In genomic region chr6:151088599-151088935, GRCh38 we compare ENCODE assay signal across 19 cellular contexts.
A peak's percentile ranks its signal among the peaks of the same experiment; 100 is the strongest.
DNase-seq lines count a peak whose midpoint lies in the region; ATAC-seq, FAIRE-seq and TF ChIP-seq lines count a peak whose summit lies in the region.
"Had no signal": no experiment of that assay in that cellular context is flagged by ENCODE, and none has a peak within 500 bp of the region (broad histone marks: within the 10 kb centered on the region; RNA-seq: fewer than 3 reads in every experiment).

No MANE protein-coding gene starts in this region.

- TF ChIP-seq CTCF in astrocyte (IDR thresholded peaks at IDR 0.05; ENCODE audit: insufficient read depth, low read depth, low read length) (no peak), mesothelial cell of epicardium (IDR thresholded peaks at IDR 0.05; ENCODE audit: unreplicated experiment) (no peak)

- H3K14ac ChIP-seq in mesenchymal stem cell (ENCODE audit: low read length in 2 of 2): no peak overlapping the region

- peaks cover 2% of the 10 kb centered on the region for H3K9me3 Mint-ChIP-seq in astrocyte (ENCODE audit: unreplicated experiment)
- H3K9me3 Mint-ChIP-seq in mesothelial cell of epicardium: no peaks in the 10 kb centered on the region
- H3K9me3 Mint-ChIP-seq: CD8-positive, alpha-beta memory T cell had no signal

- FAIRE-seq in astrocyte (lab: Jason Lieb, UNC): no peak
- FAIRE-seq: D721Med, GM18507, HTR-8/SVneo had no signal

- H3K9ac ChIP-seq in astrocyte (ENCODE audit: low read length) (no peak overlapping the region), subcutaneous abdominal adipose tissue (ENCODE audit: low read length in 5 of 5) (no peak overlapping the region), mesenchymal stem cell (ENCODE audit: low read length) (no peak overlapping the region)
- H3K9ac ChIP-seq: BLaER1 had no signal

- no peaks in the 10 kb centered on the region for H4K20me1 ChIP-seq in astrocyte (ENCODE audit: insufficient read depth, low read length)
- H4K20me1 ChIP-seq: BLaER1 had no signal

- no peak overlapping the region for H3K4me3 Mint-ChIP-seq in astrocyte (ENCODE audit: unreplicated experiment)
- H3K4me3 Mint-ChIP-seq in mesothelial cell of epicardium: no peak overlapping the region
- H3K4me3 Mint-ChIP-seq: CD8-positive, alpha-beta memory T cell had no signal

- H3K4me3 ChIP-seq in astrocyte (ENCODE audit: insufficient read depth, low read depth, low read length) (no peak overlapping the region), subcutaneous abdominal adipose tissue (ENCODE audit: low read depth in 1 of 5, low read length in 5 of 5) (no peak overlapping the region), mesenchymal stem cell (ENCODE audit: insufficient read depth in 1 of 2, low read depth in 1 of 2, low read length in 2 of 2) (no peak overlapping the region)
- H3K4me3 ChIP-seq: BLaER1 had no signal

- no peaks in the 10 kb centered on the region for H3K79me2 ChIP-seq in astrocyte (ENCODE audit: insufficient read depth, low read length)

- H3K36me3 ChIP-seq in astrocyte (ENCODE audit: insufficient read depth, low read length): no peaks in the 10 kb centered on the region
- no peaks in the 10 kb centered on the region for H3K36me3 ChIP-seq in subcutaneous abdominal adipose tissue (ENCODE audit: control insufficient read depth in 5 of 5, insufficient read depth in 5 of 5, low read length in 5 of 5)
- peaks cover 20 to 23% of the 10 kb centered on the region in 2 experiments for H3K36me3 ChIP-seq in mesenchymal stem cell (ENCODE audit: control insufficient read depth in 1 of 2, insufficient read depth in 2 of 2, low read depth in 1 of 2, low read length in 2 of 2)

- no peak overlapping the region for H4K8ac ChIP-seq in mesenchymal stem cell (ENCODE audit: low read length)

- H3K36me3 Mint-ChIP-seq in astrocyte (ENCODE audit: low read depth, unreplicated experiment) (peaks cover 16% of the 10 kb centered on the region), mesothelial cell of epicardium (peaks cover 8% of the 10 kb centered on the region)

- DNase-seq in activated CD8-positive, alpha-beta memory T cell treated with anti-CD3 and anti-CD28 coated beads for 24 hours: peak; percentile 5
- DNase-seq in activated CD8-positive, alpha-beta memory T cell treated with anti-CD3 and anti-CD28 coated beads, Interleukin-2, amount 50 U/mL, for 4 hours: no peak
- no peak for DNase-seq in astrocyte (ENCODE audit: low read depth)
- DNase-seq in mesothelial cell of epicardium (ENCODE audit: low spot score in 2 of 2, unreplicated experiment in 2 of 2): no peak
- no peak for DNase-seq in mesenchymal stem cell
- DNase-seq in SW 1271 (lab: John Stamatoyannopoulos, UW): no peak
- DNase-seq: CD8-positive, alpha-beta memory T cell; DMS79; NCI-H187; NCI-H526 treated with DMSO at 0.1 percent for 48 hours; SIG-M5 had no signal

- no peak overlapping the region for H2BK5ac ChIP-seq in mesenchymal stem cell (ENCODE audit: low read depth, low read length, poor library complexity, severe bottlenecking)

- no peaks in the 10 kb centered on the region for H3K27me3 Mint-ChIP-seq in astrocyte (ENCODE audit: low read depth, unreplicated experiment)
- H3K27me3 Mint-ChIP-seq in mesothelial cell of epicardium (ENCODE audit: low read depth): no peaks in the 10 kb centered on the region

- H2AFZ ChIP-seq in astrocyte (ENCODE audit: low read depth, low read length): no peak overlapping the region
- H2AFZ ChIP-seq in mesenchymal stem cell (ENCODE audit: low read depth, low read length): no peak overlapping the region

- H3K79me1 ChIP-seq in mesenchymal stem cell (replicated peaks; ENCODE audit: low read length, poor library complexity, severe bottlenecking): peaks cover 7% of the 10 kb centered on the region

- no peak overlapping the region for H2BK15ac ChIP-seq in mesenchymal stem cell (ENCODE audit: low read depth, poor library complexity, severe bottlenecking)

- H3K27me3 ChIP-seq in astrocyte (ENCODE audit: insufficient read depth, low read length) (no peaks in the 10 kb centered on the region), subcutaneous abdominal adipose tissue (ENCODE audit: control insufficient read depth in 5 of 5, insufficient read depth in 4 of 5, low read length in 5 of 5) (no peaks in the 10 kb centered on the region), mesenchymal stem cell (ENCODE audit: control insufficient read depth in 1 of 2, insufficient read depth in 1 of 2, low read length in 2 of 2) (no peaks in the 10 kb centered on the region)
- H3K27me3 ChIP-seq: BLaER1 had no signal

- H2AK5ac ChIP-seq in mesenchymal stem cell (ENCODE audit: low read length, severe bottlenecking): no peak overlapping the region

- 96% methylated on average over 11 of the region's 11 CpGs for WGBS in mesenchymal stem cell

- no peak overlapping the region for H3K18ac ChIP-seq in mesenchymal stem cell (ENCODE audit: low read depth in 1 of 2, low read length in 2 of 2)

- H2BK120ac ChIP-seq in mesenchymal stem cell (ENCODE audit: low read depth, low read length): no peak overlapping the region

- H3K4ac ChIP-seq in mesenchymal stem cell (ENCODE audit: low read depth in 1 of 2, low read length in 2 of 2): no peak overlapping the region

- peaks cover 12% of the 10 kb centered on the region for H3K4me1 Mint-ChIP-seq in astrocyte (ENCODE audit: low read depth, unreplicated experiment)
- peaks cover 52% of the 10 kb centered on the region for H3K4me1 Mint-ChIP-seq in mesothelial cell of epicardium
- H3K4me1 Mint-ChIP-seq: CD8-positive, alpha-beta memory T cell had no signal

- no peak overlapping the region for H3K27ac ChIP-seq in astrocyte (ENCODE audit: low read depth, low read length)
- peak overlapping the region; percentile 39 for H3K27ac ChIP-seq in subcutaneous abdominal adipose tissue (ENCODE audit: low read depth, low read length)
- H3K27ac ChIP-seq in mesenchymal stem cell (ENCODE audit: low read length, poor library complexity, severe bottlenecking): no peak overlapping the region
- H3K27ac ChIP-seq: 22Rv1, BLaER1, HL-60 had no signal

- peaks cover 7% of the 10 kb centered on the region for H3K4me1 ChIP-seq in astrocyte (ENCODE audit: insufficient read depth, low read length)
- H3K4me1 ChIP-seq in subcutaneous abdominal adipose tissue (ENCODE audit: control insufficient read depth in 5 of 5, insufficient read depth in 5 of 5, low read length in 5 of 5): peaks cover 7 to 27% (median 23%) of the 10 kb centered on the region in 5 donors
- H3K4me1 ChIP-seq in mesenchymal stem cell (ENCODE audit: control insufficient read depth, insufficient read depth, low read depth, low read length): peaks cover 4% of the 10 kb centered on the region

- H3K9me3 ChIP-seq in astrocyte (ENCODE audit: insufficient read depth, low read depth, low read length) (no peaks in the 10 kb centered on the region), subcutaneous abdominal adipose tissue (ENCODE audit: control insufficient read depth in 5 of 5, low read length in 5 of 5) (no peaks in the 10 kb centered on the region), mesenchymal stem cell (ENCODE audit: control insufficient read depth, low read length) (no peaks in the 10 kb centered on the region)

- ATAC-seq in GM18909 (IDR thresholded peaks at IDR 0.05; ENCODE audit: poor library complexity, unreplicated experiment): no peak

- peak overlapping the region; percentile 83 for H3K27ac Mint-ChIP-seq in astrocyte (ENCODE audit: unreplicated experiment)
- peak overlapping the region; percentile 88 for H3K27ac Mint-ChIP-seq in mesothelial cell of epicardium
- H3K27ac Mint-ChIP-seq: CD8-positive, alpha-beta memory T cell had no signal

- H3K4me2 ChIP-seq in astrocyte (ENCODE audit: low read length) (no peak overlapping the region), mesenchymal stem cell (ENCODE audit: low read length, poor library complexity, severe bottlenecking) (no peak overlapping the region)
- H3K4me2 ChIP-seq: BLaER1 had no signal

- H3K23ac ChIP-seq in mesenchymal stem cell (ENCODE audit: low read length in 2 of 2): no peak overlapping the region

- H4K91ac ChIP-seq in mesenchymal stem cell (ENCODE audit: low read length): no peak overlapping the region

- no peak overlapping the region for H2BK12ac ChIP-seq in mesenchymal stem cell (ENCODE audit: low read length in 2 of 2)
